In the genomic region with DNA sequence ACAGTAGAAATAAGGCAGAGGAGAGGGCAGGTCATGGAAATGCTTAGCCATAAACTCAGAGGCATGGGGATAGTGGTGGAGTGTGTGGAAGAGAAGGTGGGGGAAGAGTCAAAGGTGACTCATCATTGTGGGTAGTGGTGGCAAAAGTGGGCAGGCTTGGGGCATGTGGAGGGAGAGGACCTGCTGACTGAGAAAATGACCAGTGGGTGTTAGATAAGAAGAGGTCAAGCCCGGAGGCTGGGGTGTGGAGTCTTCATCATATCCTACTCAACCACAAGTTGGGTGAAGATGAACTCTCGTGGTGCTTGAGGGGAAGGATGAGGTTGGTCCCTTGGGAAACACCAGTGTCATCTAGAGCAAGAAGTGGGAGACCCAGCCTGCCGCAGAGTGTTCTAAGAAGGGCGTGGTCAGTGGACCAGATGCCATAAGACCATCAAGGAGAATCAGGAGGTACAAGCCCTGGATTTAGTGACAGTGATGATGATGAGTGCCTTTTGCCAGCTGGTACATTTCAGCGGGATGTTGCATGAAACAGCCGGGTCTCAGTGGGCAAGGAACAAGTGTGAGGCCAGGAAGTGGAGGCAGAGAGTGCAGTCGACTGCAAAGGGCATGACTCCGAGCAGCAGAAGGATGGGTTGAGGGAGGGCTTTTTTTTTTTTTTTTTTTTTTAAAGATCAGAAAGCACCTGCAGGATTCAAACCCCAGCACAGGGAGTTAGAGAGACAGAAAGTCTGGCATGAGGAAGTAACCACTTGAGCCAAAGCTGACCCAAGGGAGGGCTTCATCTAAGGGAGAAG, we compare ENCODE assay signal across 10 cellular contexts.
DNase-seq lines count a peak whose midpoint lies in the region; ATAC-seq and TF ChIP-seq lines count a peak whose summit lies in the region.
"Had no signal": no experiment of that assay in that cellular context is flagged by ENCODE, and none has a peak within 500 bp of the region (broad histone marks: within the 10 kb centered on the region; RNA-seq: fewer than 3 reads in every experiment).

No MANE protein-coding gene starts in this region.

- H3K36me3 ChIP-seq in left lung (no peaks in the 10 kb centered on the region), ascending aorta (no peaks in the 10 kb centered on the region), sigmoid colon (no peaks in the 10 kb centered on the region)

- ATAC-seq in GM21737 (IDR thresholded peaks at IDR 0.05; ENCODE audit: unreplicated experiment) (peak; percentile 57), left lung (peak; percentile 15), HG03039 (IDR thresholded peaks at IDR 0.05; ENCODE audit: unreplicated experiment) (no peak)

- no peak overlapping the region for H3K4me3 ChIP-seq in left lung
- H3K4me3 ChIP-seq in ascending aorta = no peak overlapping the region
- no peak overlapping the region for H3K4me3 ChIP-seq in sigmoid colon

- TF ChIP-seq CTCF in left lung (IDR thresholded peaks at IDR 0.05) (no peak), ascending aorta (IDR thresholded peaks at IDR 0.05) (no peak), sigmoid colon (IDR thresholded peaks at IDR 0.05) (no peak)

- H3K9me3 ChIP-seq in left lung = no peaks in the 10 kb centered on the region
- no peaks in the 10 kb centered on the region for H3K9me3 ChIP-seq in ascending aorta
- H3K9me3 ChIP-seq in sigmoid colon = no peaks in the 10 kb centered on the region

- no peak for TF ChIP-seq POLR2A in sigmoid colon (IDR thresholded peaks at IDR 0.05)

- peak; percentile 7 for DNase-seq in NCI-H2029 (lab: John Stamatoyannopoulos, UW)
- DNase-seq in NCI-H2029 treated with DMSO at 0.1 percent for 48 hours (lab: John Stamatoyannopoulos, UW) = no peak
- DNase-seq in MV-4-11 (lab: John Stamatoyannopoulos, UW) = peak; percentile 63
- DNase-seq in left lung = no peak
- no peak for DNase-seq in ascending aorta (ENCODE audit: low spot score in 2 of 2)
- no peak for DNase-seq in sigmoid colon
- DNase-seq: natural killer cell had no signal

- intact Hi-C loops in left lung (cut with DNase I) (loop anchor here in 1 of 2 donors (5.0 kb wide), 1 partner anchor 288 kb away; no protein-coding TSS in a partner anchor), ascending aorta (cut with DNase I) (no loop called here), sigmoid colon (cut with DNase I) (loop anchor here (5.0 kb wide), 1 partner anchor 118 kb away; no protein-coding TSS in a partner anchor)

- WGBS in sigmoid colon, 2 donors = 59 to 71% methylated on average over 8 of the region's 8 CpGs

- H3K27ac ChIP-seq in left lung (no peak overlapping the region), ascending aorta (no peak overlapping the region), sigmoid colon (no peak overlapping the region)
- H3K27ac ChIP-seq: 22Rv1 had no signal

- H3K27me3 ChIP-seq in left lung = no peaks in the 10 kb centered on the region
- H3K27me3 ChIP-seq in ascending aorta = no peaks in the 10 kb centered on the region
- H3K27me3 ChIP-seq in sigmoid colon = no peaks in the 10 kb centered on the region

- no peak for TF ChIP-seq EP300 in sigmoid colon (IDR thresholded peaks at IDR 0.05)

- H3K4me1 ChIP-seq in left lung = peaks cover 0 to 7% of the 10 kb centered on the region in 2 donors
- peaks cover 0 to 4% of the 10 kb centered on the region in 2 donors for H3K4me1 ChIP-seq in ascending aorta
- H3K4me1 ChIP-seq in sigmoid colon = peaks cover 0 to 8% (median 2%) of the 10 kb centered on the region in 4 donors

Comparison
In these comparisons a context has a peak if more than half of its experiments do, and no peak if none do; other contexts are left out.
1. DNase-seq: peak in NCI-H2029 (single experiment) and MV-4-11 (single experiment); none in NCI-H2029 treated with DMSO at 0.1 percent for 48 hours (single experiment), left lung (0 of 2), ascending aorta (0 of 2) and sigmoid colon (single experiment).